9 cellular contexts compared by ENCODE assay signal in the genomic region with DNA sequence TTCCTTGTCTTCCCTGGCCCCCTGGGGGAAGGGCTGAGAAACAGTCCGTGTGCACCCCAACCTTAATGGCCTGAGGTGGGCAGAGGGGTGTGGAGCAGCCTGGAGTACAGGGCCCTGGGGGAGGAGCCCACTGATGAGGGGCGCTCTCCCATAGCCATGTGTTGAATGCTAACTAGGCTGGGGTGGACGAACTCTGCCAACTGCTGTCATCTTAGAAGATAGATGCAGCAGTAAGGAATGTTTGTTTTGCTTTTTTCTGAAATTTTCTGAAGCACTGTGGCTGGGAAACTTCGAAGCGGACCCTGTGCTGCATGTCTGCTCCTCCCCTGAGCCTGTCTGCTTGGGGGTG. TPM values are rescaled to one million over a fixed set of nuclear protein-coding genes. Genes with fewer than 3 reads are reported as not detected.
DNase-seq lines count a peak whose midpoint lies in the region; ATAC-seq and TF ChIP-seq lines count a peak whose summit lies in the region.
"Had no signal": no experiment of that assay in that cellular context is flagged by ENCODE, and none has a peak within 500 bp of the region (broad histone marks: within the 10 kb centered on the region; RNA-seq: fewer than 3 reads in every experiment).

No MANE protein-coding gene starts in this region.

- H3K4me3 ChIP-seq in mammary epithelial cell (replicated peaks in 1 of 3; ENCODE audit: insufficient read depth in 1 of 3, low read depth in 2 of 3, low read length in 3 of 3) (no peak overlapping the region), mesodermal cell (ENCODE audit: extremely low read depth, insufficient read depth, low read length, poor library complexity, severe bottlenecking) (no peak overlapping the region), upper lobe of left lung (no peak overlapping the region)

- H4K20me1 ChIP-seq in mammary epithelial cell (ENCODE audit: insufficient read depth, low read length), result no peaks in the 10 kb centered on the region

- H3K79me2 ChIP-seq in mammary epithelial cell (ENCODE audit: insufficient read depth, low read length), result peaks cover 12% of the 10 kb centered on the region

- no peak for TF ChIP-seq POLR2A in upper lobe of left lung (IDR thresholded peaks at IDR 0.05)

- H3K27ac Mint-ChIP-seq in activated CD4-positive, alpha-beta T cell treated with anti-CD3 and anti-CD28 coated beads, Interleukin-2, amount 10 ng/mL, durations not matched to agents 7 days and 5 days, result peak overlapping the region; percentile 87

- no peaks in the 10 kb centered on the region for H3K27me3 Mint-ChIP-seq in activated CD4-positive, alpha-beta T cell treated with anti-CD3 and anti-CD28 coated beads, Interleukin-2, amount 10 ng/mL, durations not matched to agents 7 days and 5 days

- no peak for TF ChIP-seq EP300 in upper lobe of left lung (IDR thresholded peaks at IDR 0.05)

- peak overlapping the region; percentile 56 for H3K9ac ChIP-seq in mammary epithelial cell (ENCODE audit: insufficient read depth, low read length)

- H3K36me3 ChIP-seq in mammary epithelial cell (ENCODE audit: insufficient read depth, low read length) (peaks cover 3% of the 10 kb centered on the region), mesodermal cell (ENCODE audit: control insufficient read depth, insufficient read depth, low read length) (peaks cover 27% of the 10 kb centered on the region), upper lobe of left lung (peaks cover 10 to 62% (median 20%) of the 10 kb centered on the region in 4 donors)

- peak overlapping the region; percentile 20 for H2AFZ ChIP-seq in mammary epithelial cell (ENCODE audit: low read depth, low read length)

- H3K4me3 Mint-ChIP-seq in activated CD4-positive, alpha-beta T cell treated with anti-CD3 and anti-CD28 coated beads, Interleukin-2, amount 10 ng/mL, durations not matched to agents 7 days and 5 days, result no peak overlapping the region

- 53% methylated on average over 4 of the region's 5 CpGs for WGBS in mammary epithelial cell (ENCODE audit: low coverage, missing lambda C conversion rate)
- WGBS in mesodermal cell (ENCODE audit: insufficient coverage in 2 of 2), 2 experiments, result 0 to 65% methylated on average over 1 to 5 of the region's 5 CpGs
- WGBS in upper lobe of left lung, 2 donors, result 30 to 40% methylated on average over 5 of the region's 5 CpGs

- peaks cover 77% of the 10 kb centered on the region for H3K4me1 Mint-ChIP-seq in activated CD4-positive, alpha-beta T cell treated with anti-CD3 and anti-CD28 coated beads, Interleukin-2, amount 10 ng/mL, durations not matched to agents 7 days and 5 days

- BruUV-seq in mammary epithelial cell (replicated peaks; lab: Mats Ljungman, UMichigan), result no TSS peak

- no peak for DNase-seq in activated CD4-positive, alpha-beta T cell treated with anti-CD3 and anti-CD28 coated beads, Interleukin-2, amount 10 ng/mL, durations not matched to agents 7 days and 5 days
- DNase-seq in activated CD4-positive, alpha-beta T cell treated with anti-CD3 and anti-CD28 coated beads, Interleukin-2, amount 50 U/mL, for 4 hours, result no peak
- DNase-seq in mammary epithelial cell (no peak), upper lobe of left lung (no peak)
- DNase-seq in stimulated activated CD4-positive, alpha-beta T cell treated with anti-CD3 and anti-CD28 coated beads, Interleukin-4, amount 100 ng/mL, for 24 hours, result no peak
- DNase-seq: stimulated activated CD4-positive, alpha-beta T cell treated with anti-CD3 and anti-CD28 coated beads, Interleukin-4, amount 100 ng/mL, for 1 hour had no signal

- dilution Hi-C loops in mammary epithelial cell (cut with HindIII; ENCODE audit: low sequenced_read_pairs), result no loop called here

- peaks cover 78% of the 10 kb centered on the region for H3K36me3 Mint-ChIP-seq in activated CD4-positive, alpha-beta T cell treated with anti-CD3 and anti-CD28 coated beads, Interleukin-2, amount 10 ng/mL, durations not matched to agents 7 days and 5 days (ENCODE audit: low read depth)

- no peak for TF ChIP-seq CTCF in mammary epithelial cell (conservative IDR thresholded peaks at IDR 0.05 in 1 of 2, IDR thresholded peaks at IDR 0.05 in 1 of 2; ENCODE audit: extremely low read depth in 1 of 2, insufficient read depth in 1 of 2, low read depth in 1 of 2, low read length in 2 of 2)
- TF ChIP-seq CTCF in upper lobe of left lung (IDR thresholded peaks at IDR 0.05), result peak in 1 of 6 experiments; percentile 10

- in situ Hi-C loops in mammary epithelial cell (cut with MboI; ENCODE audit: low sequenced_read_pairs in 2 of 2), result no loop called here

- H3K4me1 ChIP-seq in mammary epithelial cell (ENCODE audit: insufficient read depth, low read length), result peaks cover 56% of the 10 kb centered on the region
- H3K4me1 ChIP-seq in mesodermal cell (ENCODE audit: control insufficient read depth, insufficient read depth, low read length, poor library complexity, severe bottlenecking), result peaks cover 20% of the 10 kb centered on the region
- peaks cover 60 to 88% (median 69%) of the 10 kb centered on the region in 4 donors for H3K4me1 ChIP-seq in upper lobe of left lung

- POLR2A ChIA-PET in activated CD4-positive, alpha-beta T cell treated with anti-CD3 and anti-CD28 coated beads, Interleukin-2, amount 10 ng/mL, durations not matched to agents 7 days and 5 days (lab: Charles Lee), result no interaction called here

- H3K4me2 ChIP-seq in mammary epithelial cell (ENCODE audit: insufficient read depth, low read depth, low read length), result peak overlapping the region; percentile 82

- H3K9me3 ChIP-seq in mammary epithelial cell (replicated peaks; ENCODE audit: insufficient read depth, low read length) (no peaks in the 10 kb centered on the region), mesodermal cell (ENCODE audit: control insufficient read depth, low read length) (no peaks in the 10 kb centered on the region), upper lobe of left lung (no peaks in the 10 kb centered on the region)

- H3K27ac ChIP-seq in mammary epithelial cell (ENCODE audit: insufficient read depth, low read depth, low read length) (peak overlapping the region; percentile 73), mesodermal cell (ENCODE audit: low read depth, low read length, severe bottlenecking) (peak overlapping the region; percentile 65), upper lobe of left lung (peak overlapping the region; percentile 73 to 87 (median 84))

- ATAC-seq in upper lobe of left lung (ENCODE audit: low FRiP score in 2 of 2) (no peak), GM21528 (IDR thresholded peaks at IDR 0.05; ENCODE audit: low FRiP score, unreplicated experiment) (no peak), HG03378 (IDR thresholded peaks at IDR 0.05; ENCODE audit: unreplicated experiment) (no peak)

- intact Hi-C loops in mammary epithelial cell (cut with micrococcal nuclease), result no loop called here

- no peaks in the 10 kb centered on the region for H3K9me3 Mint-ChIP-seq in activated CD4-positive, alpha-beta T cell treated with anti-CD3 and anti-CD28 coated beads, Interleukin-2, amount 10 ng/mL, durations not matched to agents 7 days and 5 days

- CTCF ChIA-PET in activated CD4-positive, alpha-beta T cell treated with anti-CD3 and anti-CD28 coated beads, Interleukin-2, amount 10 ng/mL, durations not matched to agents 7 days and 5 days (lab: Charles Lee), result interaction anchor here (0.9 to 1.9 kb wide), 4 partner anchors 10 to 65 kb away, joined by 3 to 6 read pairs (median 3); no protein-coding TSS in a partner anchor
- CTCF ChIA-PET in mammary epithelial cell (lab: Charles Lee; ENCODE audit: low non-redundant PET), result no interaction called here

- H3K27me3 ChIP-seq in mammary epithelial cell (ENCODE audit: insufficient read depth, low read length) (no peaks in the 10 kb centered on the region), upper lobe of left lung (no peaks in the 10 kb centered on the region)

RNA-seq across cellular contexts. Expression of gene SRSF5, which starts 54.8 kb away (rescaled TPM):
- 100 to 1,000 TPM; 390 to 392 TPM for total RNA-seq in activated CD4-positive, alpha-beta T cell treated with anti-CD3 and anti-CD28 coated beads, Interleukin-2, amount 10 ng/mL, durations not matched to agents 7 days and 5 days
- 100 to 1,000 TPM; 125 to 257 TPM for total RNA-seq in mammary epithelial cell
- polyA plus RNA-seq in mammary epithelial cell, result 148 TPM
- polyA minus RNA-seq in mammary epithelial cell, result 159 TPM
- polyA plus RNA-seq in mesodermal cell (2013, experiment 1 of 2), result 238 TPM
- 242 TPM for polyA plus RNA-seq in mesodermal cell (2013, experiment 2 of 2)
- 1,000 to 10,000 TPM in 1 of 6 donors, 100 to 1,000 TPM in 5; 238 to 1,033 (median 288) TPM for total RNA-seq in upper lobe of left lung
